15 cellular contexts compared by ENCODE assay signal in genomic region chr19:16591803-16592556, GRCh38. TPM values are rescaled to one million over a fixed set of nuclear protein-coding genes. Genes with fewer than 3 reads are reported as not detected.
DNase-seq lines count a peak whose midpoint lies in the region; ATAC-seq, FAIRE-seq and TF ChIP-seq lines count a peak whose summit lies in the region.
"Had no signal": no experiment of that assay in that cellular context is flagged by ENCODE, and none has a peak within 500 bp of the region (broad histone marks: within the 10 kb centered on the region; RNA-seq: fewer than 3 reads in every experiment).

No MANE protein-coding gene starts in this region.

- H3K27me3 Mint-ChIP-seq in IgD-negative memory B cell (peaks cover 1% of the 10 kb centered on the region), WTC11 (ENCODE audit: low read depth) (no peaks in the 10 kb centered on the region), progenitor cell of endocrine pancreas (no peaks in the 10 kb centered on the region)
- no peaks in the 10 kb centered on the region for H3K27me3 Mint-ChIP-seq in CD4-positive, alpha-beta T cell
- H3K27me3 Mint-ChIP-seq: activated CD4-positive, alpha-beta memory T cell treated with anti-CD3 and anti-CD28 coated beads, Interleukin-2, amount 10 ng/mL, durations not matched to agents 7 days and 5 days; activated naive CD8-positive, alpha-beta T cell treated with anti-CD3 and anti-CD28 coated beads, Interleukin-2, amount 10 ng/mL, durations not matched to agents 7 days and 5 days had no signal

- DNase-seq in Caki2 (ENCODE audit: low read depth) (peak; percentile 22), WTC11 (ENCODE audit: low spot score) (no peak), keratinocyte (ENCODE audit: low read depth, low spot score) (peak; percentile 38), progenitor cell of endocrine pancreas (ENCODE audit: low spot score, unreplicated experiment) (no peak)
- DNase-seq in CD4-positive, alpha-beta T cell = no peak
- DNase-seq: activated CD4-positive, alpha-beta memory T cell treated with anti-CD3 and anti-CD28 coated beads, Interleukin-2, amount 10 ng/mL, durations not matched to agents 7 days and 5 days; activated naive CD8-positive, alpha-beta T cell treated with anti-CD3 and anti-CD28 coated beads, Interleukin-2, amount 10 ng/mL, durations not matched to agents 7 days and 5 days; mesendoderm; NCI-H1048; RPMI8226 had no signal

- TF ChIP-seq CTCF in WTC11 (IDR thresholded peaks at IDR 0.05) = no peak
- no peak for TF ChIP-seq CTCF in keratinocyte (optimal IDR thresholded peaks at IDR 0.05 in 1 of 3, IDR thresholded peaks at IDR 0.05 in 1 of 3, conservative IDR thresholded peaks at IDR 0.05 in 1 of 3; ENCODE audit: extremely low read depth in 1 of 3, insufficient read depth in 2 of 3, low read length in 3 of 3)
- no peak for TF ChIP-seq CTCF in progenitor cell of endocrine pancreas (IDR thresholded peaks at IDR 0.05; ENCODE audit: unreplicated experiment)
- TF ChIP-seq CTCF in CD4-positive, alpha-beta T cell (IDR thresholded peaks at IDR 0.05) = no peak

- H3K4me3 Mint-ChIP-seq in IgD-negative memory B cell = peak overlapping the region in 1 of 4 donors; percentile 27
- H3K4me3 Mint-ChIP-seq in WTC11 = no peak overlapping the region
- H3K4me3 Mint-ChIP-seq in progenitor cell of endocrine pancreas (ENCODE audit: low read depth) = no peak overlapping the region
- no peak overlapping the region for H3K4me3 Mint-ChIP-seq in CD4-positive, alpha-beta T cell
- H3K4me3 Mint-ChIP-seq: activated CD4-positive, alpha-beta memory T cell treated with anti-CD3 and anti-CD28 coated beads, Interleukin-2, amount 10 ng/mL, durations not matched to agents 7 days and 5 days; activated naive CD8-positive, alpha-beta T cell treated with anti-CD3 and anti-CD28 coated beads, Interleukin-2, amount 10 ng/mL, durations not matched to agents 7 days and 5 days; stimulated activated effector memory CD8-positive, alpha-beta T cell treated with anti-CD3 and anti-CD28 coated beads, Interleukin-12 subunit alpha, Interleukin-12 subunit beta, amount 100 ng/mL, for 72 hours had no signal

- no peak overlapping the region for H3K4me2 ChIP-seq in keratinocyte (ENCODE audit: control insufficient read depth, extremely low read depth, insufficient read depth, low read depth, low read length)

- H3K27ac ChIP-seq in keratinocyte (ENCODE audit: control insufficient read depth, insufficient read depth, low read length) = no peak overlapping the region
- H3K27ac ChIP-seq in CD4-positive, alpha-beta T cell (ENCODE audit: low read depth, low read length) = no peak overlapping the region
- H3K27ac ChIP-seq: VCaP had no signal

- CTCF ChIA-PET in WTC11 (lab: Charles Lee) = interaction anchor here (1.0 kb wide), 1 partner anchor 37 kb away, joined by 4 read pairs; the partner anchor contains the start of gene MED26
- CTCF ChIA-PET in CD4-positive, alpha-beta T cell (lab: Charles Lee) = no interaction called here

- POLR2A ChIA-PET in WTC11 (lab: Charles Lee) = no interaction called here
- POLR2A ChIA-PET in CD4-positive, alpha-beta T cell (lab: Charles Lee) = interaction anchor here (1.1 to 1.2 kb wide), 3 partner anchors 15 to 95 kb away, joined by 3 to 6 read pairs (median 3); no protein-coding TSS in a partner anchor

- no peaks in the 10 kb centered on the region for H3K9me3 Mint-ChIP-seq in IgD-negative memory B cell
- H3K9me3 Mint-ChIP-seq in WTC11 = no peaks in the 10 kb centered on the region
- H3K9me3 Mint-ChIP-seq in progenitor cell of endocrine pancreas (ENCODE audit: low read depth) = no peaks in the 10 kb centered on the region
- no peaks in the 10 kb centered on the region for H3K9me3 Mint-ChIP-seq in CD4-positive, alpha-beta T cell
- H3K9me3 Mint-ChIP-seq: activated CD4-positive, alpha-beta memory T cell treated with anti-CD3 and anti-CD28 coated beads, Interleukin-2, amount 10 ng/mL, durations not matched to agents 7 days and 5 days; activated naive CD8-positive, alpha-beta T cell treated with anti-CD3 and anti-CD28 coated beads, Interleukin-2, amount 10 ng/mL, durations not matched to agents 7 days and 5 days; stimulated activated effector memory CD8-positive, alpha-beta T cell treated with anti-CD3 and anti-CD28 coated beads, Interleukin-12 subunit alpha, Interleukin-12 subunit beta, amount 100 ng/mL, for 72 hours had no signal

- ATAC-seq in WTC11 = peak; percentile 33
- ATAC-seq in GM21360 (IDR thresholded peaks at IDR 0.05; ENCODE audit: unreplicated experiment) = no peak
- ATAC-seq in GM19467 (IDR thresholded peaks at IDR 0.05; ENCODE audit: unreplicated experiment) = no peak
- ATAC-seq in CD4-positive, alpha-beta T cell (ENCODE audit: poor library complexity) = no peak
- ATAC-seq: stimulated activated effector memory CD8-positive, alpha-beta T cell treated with anti-CD3 and anti-CD28 coated beads, Interleukin-12 subunit alpha, Interleukin-12 subunit beta, amount 100 ng/mL, for 72 hours had no signal

- H3K9me1 ChIP-seq in keratinocyte (ENCODE audit: control insufficient read depth, extremely low read depth, insufficient read depth, low read length) = peaks cover 15% of the 10 kb centered on the region

- H3K36me3 Mint-ChIP-seq in IgD-negative memory B cell (no peaks in the 10 kb centered on the region), WTC11 (no peaks in the 10 kb centered on the region), progenitor cell of endocrine pancreas (ENCODE audit: insufficient read depth) (no peaks in the 10 kb centered on the region)
- no peaks in the 10 kb centered on the region for H3K36me3 Mint-ChIP-seq in CD4-positive, alpha-beta T cell (ENCODE audit: low read depth)

- in situ Hi-C loops in Caki2 (cut with HindIII; ENCODE audit: low pct_unique_long_range_greater_than_20kb, low sequenced_read_pairs) = no loop called here

- H3K4me1 ChIP-seq in keratinocyte (ENCODE audit: control insufficient read depth, extremely low read depth, insufficient read depth, low read length) = peaks cover 39% of the 10 kb centered on the region

- H4K20me1 ChIP-seq in keratinocyte (ENCODE audit: control insufficient read depth, extremely low read depth, insufficient read depth, low read length) = peaks cover 43% of the 10 kb centered on the region

- intact Hi-C loops in CD4-positive, alpha-beta T cell (cut with DNase I, micrococcal nuclease) = no loop called here

- H3K27me3 ChIP-seq in keratinocyte (ENCODE audit: control insufficient read depth, extremely low read depth, insufficient read depth, low read length) = no peaks in the 10 kb centered on the region
- H3K27me3 ChIP-seq in CD4-positive, alpha-beta T cell (ENCODE audit: control insufficient read depth, insufficient read depth, low read length) = no peaks in the 10 kb centered on the region

- H3K4me3 ChIP-seq in keratinocyte (ENCODE audit: control insufficient read depth in 2 of 3, extremely low read depth in 1 of 3, insufficient read depth in 2 of 3, low read depth in 1 of 3, low read length in 3 of 3) = no peak overlapping the region

- no peak for FAIRE-seq in keratinocyte (lab: Jason Lieb, UNC)

- dilution Hi-C loops in keratinocyte (cut with MboI; ENCODE audit: extremely low pct_ligation_motif_present, low sequenced_read_pairs) = no loop called here

- H3K4me1 Mint-ChIP-seq in IgD-negative memory B cell (peaks cover 65 to 72% (median 71%) of the 10 kb centered on the region in 3 donors), WTC11 (peaks cover 41% of the 10 kb centered on the region), progenitor cell of endocrine pancreas (ENCODE audit: low read depth) (peaks cover 10% of the 10 kb centered on the region)
- H3K4me1 Mint-ChIP-seq in CD4-positive, alpha-beta T cell (ENCODE audit: low read depth) = peaks cover 88% of the 10 kb centered on the region

- H3K36me3 ChIP-seq in keratinocyte (ENCODE audit: control insufficient read depth in 2 of 2, extremely low read depth in 1 of 2, insufficient read depth in 2 of 2, low read length in 2 of 2) = peaks cover 3 to 5% of the 10 kb centered on the region in 2 experiments

- H2AFZ ChIP-seq in keratinocyte (ENCODE audit: control insufficient read depth, low read length) = no peak overlapping the region

- H3K79me2 ChIP-seq in keratinocyte (ENCODE audit: control insufficient read depth, insufficient read depth, low read length) = peaks cover 94% of the 10 kb centered on the region

- no peak overlapping the region for H3K9ac ChIP-seq in keratinocyte (ENCODE audit: control insufficient read depth, extremely low read depth, insufficient read depth, low read length)

- H3K27ac Mint-ChIP-seq in IgD-negative memory B cell = peak overlapping the region in 2 of 3 donors; percentile 70 to 84
- no peak overlapping the region; the same call in 1 of the 2 replicates for H3K27ac Mint-ChIP-seq in WTC11
- no peak overlapping the region for H3K27ac Mint-ChIP-seq in progenitor cell of endocrine pancreas
- H3K27ac Mint-ChIP-seq in CD4-positive, alpha-beta T cell = no peak overlapping the region
- H3K27ac Mint-ChIP-seq: activated CD4-positive, alpha-beta memory T cell treated with anti-CD3 and anti-CD28 coated beads, Interleukin-2, amount 10 ng/mL, durations not matched to agents 7 days and 5 days; activated naive CD8-positive, alpha-beta T cell treated with anti-CD3 and anti-CD28 coated beads, Interleukin-2, amount 10 ng/mL, durations not matched to agents 7 days and 5 days had no signal

- no peaks in the 10 kb centered on the region for H3K9me3 ChIP-seq in keratinocyte (ENCODE audit: control insufficient read depth, low read depth, low read length)
- no peaks in the 10 kb centered on the region for H3K9me3 ChIP-seq in CD4-positive, alpha-beta T cell (ENCODE audit: control insufficient read depth, low read length)

RNA-seq across cellular contexts. Expression of gene SLC35E1, which starts 19.8 kb away (rescaled TPM):
- 28.4 and 36.5 TPM in 2 replicates for total RNA-seq in Caki2 (2014; rRNA removed; shearing (Covaris generic); ENCODE audit: low replicate concordance)
- 18.9 TPM for polyA plus RNA-seq in IgD-negative memory B cell
- total RNA-seq in WTC11 (2021) = 27.5 to 28.5 TPM (median 28.0 TPM) in 3 replicates
- 30.3 to 42.0 TPM (median 39.1 TPM) in 3 replicates for polyA plus RNA-seq in keratinocyte
- polyA plus RNA-seq in keratinocyte (2011; ENCODE audit: low read depth) = 17.8 TPM
- polyA plus RNA-seq in keratinocyte (2011; cell fraction: cytosol; rRNA removed) = 28.7 and 32.6 TPM in 2 replicates
- 56.4 and 59.8 TPM in 2 replicates for polyA plus RNA-seq in keratinocyte (2011; cell fraction: nucleus; rRNA removed)
- polyA plus RNA-seq in keratinocyte (2012; ENCODE audit: low replicate concordance) = 38.9 and 39.4 TPM in 2 replicates
- 81.4 to 109 TPM (median 105 TPM) in 3 replicates for polyA minus RNA-seq in keratinocyte
- polyA minus RNA-seq in keratinocyte (2011; cell fraction: cytosol; rRNA and poly(A)+ RNA removed) = 59.9 TPM
- 50.9 and 66.0 TPM in 2 replicates for polyA minus RNA-seq in keratinocyte (2011; cell fraction: nucleus; rRNA and poly(A)+ RNA removed)
- total RNA-seq in progenitor cell of endocrine pancreas = 48.5 and 49.1 TPM in 2 replicates
- total RNA-seq in CD4-positive, alpha-beta T cell = 10 to 100 TPM; 72.3 to 76.3 TPM

RNA-seq across cellular contexts. Expression of gene MED26, which starts 36.0 kb away (rescaled TPM):
- 6.2 and 8.4 TPM in 2 replicates for total RNA-seq in Caki2 (2014; rRNA removed; shearing (Covaris generic); ENCODE audit: low replicate concordance)
- polyA plus RNA-seq in IgD-negative memory B cell (5.3 TPM), keratinocyte (4.7 to 5.9 TPM (median 4.9 TPM) in 3 replicates)
- total RNA-seq in WTC11 (2021) (11.7 to 14.2 TPM (median 12.3 TPM) in 3 replicates), progenitor cell of endocrine pancreas (11.2 and 11.7 TPM in 2 replicates)
- 5.0 TPM for polyA plus RNA-seq in keratinocyte (2011; ENCODE audit: low read depth)
- 3.6 and 4.1 TPM in 2 replicates for polyA plus RNA-seq in keratinocyte (2011; cell fraction: cytosol; rRNA removed)
- 9.6 and 9.7 TPM in 2 replicates for polyA plus RNA-seq in keratinocyte (2011; cell fraction: nucleus; rRNA removed)
- 5.3 and 7.2 TPM in 2 replicates for polyA plus RNA-seq in keratinocyte (2012; ENCODE audit: low replicate concordance)
- 5.8 to 8.5 TPM (median 6.7 TPM) in 3 replicates for polyA minus RNA-seq in keratinocyte
- 13.0 TPM for polyA minus RNA-seq in keratinocyte (2011; cell fraction: cytosol; rRNA and poly(A)+ RNA removed)
- polyA minus RNA-seq in keratinocyte (2011; cell fraction: nucleus; rRNA and poly(A)+ RNA removed) = 9.2 and 10.4 TPM in 2 replicates
- total RNA-seq in CD4-positive, alpha-beta T cell = 10 to 100 TPM; 50.4 to 52.4 TPM

RNA-seq across cellular contexts. Expression of gene CHERP, which starts 49.7 kb away (rescaled TPM):
- 1.3 and 2.6 TPM in 2 replicates for total RNA-seq in Caki2 (2014; rRNA removed; shearing (Covaris generic); ENCODE audit: low replicate concordance)
- polyA plus RNA-seq in IgD-negative memory B cell (25.8 TPM), keratinocyte (3.3 to 9.1 TPM (median 3.6 TPM) in 3 replicates)
- total RNA-seq in WTC11 (2021) (67.4 to 98.7 TPM (median 75.8 TPM) in 3 replicates), progenitor cell of endocrine pancreas (74.6 and 76.4 TPM in 2 replicates)
- 12.8 TPM for polyA plus RNA-seq in keratinocyte (2011; ENCODE audit: low read depth)
- polyA plus RNA-seq in keratinocyte (2011; cell fraction: cytosol; rRNA removed) = 4.0 and 8.6 TPM in 2 replicates
- 18.6 and 23.9 TPM in 2 replicates for polyA plus RNA-seq in keratinocyte (2011; cell fraction: nucleus; rRNA removed)
- polyA plus RNA-seq in keratinocyte (2012; ENCODE audit: low replicate concordance) = 16.1 and 26.7 TPM in 2 replicates
- 1.9 to 30.9 TPM (median 5.2 TPM) in 3 replicates for polyA minus RNA-seq in keratinocyte
- polyA minus RNA-seq in keratinocyte (2011; cell fraction: cytosol; rRNA and poly(A)+ RNA removed) = 13.4 TPM
- polyA minus RNA-seq in keratinocyte (2011; cell fraction: nucleus; rRNA and poly(A)+ RNA removed) = 11.7 and 18.0 TPM in 2 replicates
- total RNA-seq in CD4-positive, alpha-beta T cell = 10 to 100 TPM; 47.1 to 48.2 TPM

Comparison
In these comparisons a context has a peak if more than half of its experiments do, and no peak if none do; other contexts are left out.
1. DNase-seq: peak in Caki2 (single experiment) and keratinocyte (single experiment); none in WTC11 (single experiment), progenitor cell of endocrine pancreas (single experiment) and CD4-positive, alpha-beta T cell (0 of 10).
2. H3K27ac Mint-ChIP-seq: peak in IgD-negative memory B cell (2 of 3); none in WTC11 (single experiment), progenitor cell of endocrine pancreas (single experiment) and CD4-positive, alpha-beta T cell (single experiment).
3. RNA of gene CHERP, which starts 49.7 kb away (total RNA-seq): 67.4 to 98.7 TPM in WTC11, 74.6 to 76.4 TPM in progenitor cell of endocrine pancreas and 47.1 to 48.2 TPM in CD4-positive, alpha-beta T cell; 1.3 to 2.6 TPM in Caki2; every median in the first group is over 10 times any median in the second.